2 cellular contexts compared by ENCODE assay signal in genomic region chr11:2898366-2899079, GRCh38.
TF ChIP-seq lines count a peak whose summit lies in the region.

No MANE protein-coding gene starts in this region.

TF ChIP-seq in K562, 482 proteins besides CTCF, POLR2A, EP300 and RAD21 (continues in another document):
- no peak for TF ChIP-seq RBM39 (optimal IDR thresholded peaks at IDR 0.05; ENCODE audit: low read depth, low read length)
- TF ChIP-seq GTF3C2 (IDR thresholded peaks at IDR 0.05; ENCODE audit: borderline replicate concordance, extremely low read depth, insufficient read length): no peak
- TF ChIP-seq HNRNPH1 (optimal IDR thresholded peaks at IDR 0.05; ENCODE audit: low read depth, low read length): no peak
- TF ChIP-seq HMG20A (CRISPR knock-in tag; conservative IDR thresholded peaks at IDR 0.05): no peak
- no peak for TF ChIP-seq ATF1 (CRISPR knock-in tag; IDR thresholded peaks at IDR 0.05)
- TF ChIP-seq ATF1 (tag; IDR thresholded peaks at IDR 0.05): no peak
- TF ChIP-seq TFAP4 (CRISPR knock-in tag; IDR thresholded peaks at IDR 0.05; ENCODE audit: borderline replicate concordance): peak; percentile 90
- TF ChIP-seq MTA2 (IDR thresholded peaks at IDR 0.05; ENCODE audit: low read depth): no peak
- no peak for TF ChIP-seq ZNF644 (tag; IDR thresholded peaks at IDR 0.05; ENCODE audit: low read depth)
- TF ChIP-seq ETV1 (tag; conservative IDR thresholded peaks at IDR 0.05; ENCODE audit: low read depth): peak; percentile 78
- peak; percentile 98 for TF ChIP-seq L3MBTL2 (IDR thresholded peaks at IDR 0.05)
- no peak for TF ChIP-seq HLTF (IDR thresholded peaks at IDR 0.05)
- TF ChIP-seq VEZF1 (CRISPR knock-in tag; IDR thresholded peaks at IDR 0.05): no peak
- no peak for TF ChIP-seq HCFC1 (IDR thresholded peaks at IDR 0.05; ENCODE audit: low read depth, low read length)
- no peak for TF ChIP-seq BACH1 (tag; IDR thresholded peaks at IDR 0.05)
- TF ChIP-seq OTX1 (CRISPR knock-in tag; IDR thresholded peaks at IDR 0.05): no peak
- TF ChIP-seq TEAD1 (CRISPR knock-in tag; IDR thresholded peaks at IDR 0.05): no peak; a peak in 1 of 4 replicates
- 0 out of 2 replicates have a peak, but pooled peaks have one; percentile 9 for TF ChIP-seq TEAD4 (IDR thresholded peaks at IDR 0.05; ENCODE audit: low read length)
- no peak for TF ChIP-seq TEAD4 (CRISPR knock-in tag; IDR thresholded peaks at IDR 0.05; ENCODE audit: borderline replicate concordance)
- TF ChIP-seq MITF (IDR thresholded peaks at IDR 0.05): peak; percentile 66; the same call in 1 of the 2 replicates
- TF ChIP-seq FOXK2 (conservative IDR thresholded peaks at IDR 0.05 in 1 of 2, IDR thresholded peaks at IDR 0.05 in 1 of 2; ENCODE audit: low read depth in 2 of 2): no peak
- TF ChIP-seq ZNF444 (CRISPR knock-in tag; IDR thresholded peaks at IDR 0.05): no peak
- no peak for TF ChIP-seq UBTF (IDR thresholded peaks at IDR 0.05; ENCODE audit: borderline replicate concordance in 1 of 2, low read depth in 2 of 2, low read length in 2 of 2)
- no peak for TF ChIP-seq KDM2B (CRISPR knock-in tag; IDR thresholded peaks at IDR 0.05)
- peak; percentile 66; the same call in 1 of the 2 replicates for TF ChIP-seq TOE1 (IDR thresholded peaks at IDR 0.05; ENCODE audit: borderline replicate concordance)
- no peak for TF ChIP-seq TOE1 (CRISPR knock-in tag; IDR thresholded peaks at IDR 0.05; ENCODE audit: borderline replicate concordance, low read depth)

TF ChIP-seq in HepG2, 621 proteins besides CTCF, POLR2A, EP300 and RAD21:
- TF ChIP-seq ATF4 (CRISPR knock-in tag; IDR thresholded peaks at IDR 0.05) (peak in 1 of 2 experiments; percentile 62; a peak in 1 of 4 replicates), SATB2 (CRISPR knock-in tag; IDR thresholded peaks at IDR 0.05) (no peak), KDM6A (CRISPR knock-in tag; IDR thresholded peaks at IDR 0.05; ENCODE audit: low read depth) (no peak), FOSL2 (CRISPR knock-in tag; IDR thresholded peaks at IDR 0.05) (peak; percentile 83), NR1H2 (CRISPR knock-in tag; IDR thresholded peaks at IDR 0.05; ENCODE audit: borderline replicate concordance, low read depth) (no peak), ZNF800 (CRISPR knock-in tag; IDR thresholded peaks at IDR 0.05) (no peak), ZNF687 (CRISPR knock-in tag; IDR thresholded peaks at IDR 0.05) (peak; percentile 28; the same call in 1 of the 2 replicates), LCORL (IDR thresholded peaks at IDR 0.05) (no peak), LCORL (CRISPR knock-in tag; IDR thresholded peaks at IDR 0.05) (no peak), ZKSCAN8 (CRISPR knock-in tag; IDR thresholded peaks at IDR 0.05; ENCODE audit: borderline replicate concordance) (peak; percentile 75), U2AF1 (optimal IDR thresholded peaks at IDR 0.05; ENCODE audit: low read depth, low read length) (no peak), GATAD1 (CRISPR knock-in tag; IDR thresholded peaks at IDR 0.05) (no peak), FOXO1 (CRISPR knock-in tag; IDR thresholded peaks at IDR 0.05) (no peak), JUN (CRISPR knock-in tag; IDR thresholded peaks at IDR 0.05) (no peak), BHLHE40 (IDR thresholded peaks at IDR 0.05; ENCODE audit: low read length) (peak; percentile 64; the same call in 1 of the 2 replicates), RARA (CRISPR knock-in tag; IDR thresholded peaks at IDR 0.05) (0 out of 2 replicates have a peak, but pooled peaks have one; percentile 14), ZNF431 (CRISPR knock-in tag; IDR thresholded peaks at IDR 0.05; ENCODE audit: borderline replicate concordance, low read depth) (no peak), ZNF616 (CRISPR knock-in tag; IDR thresholded peaks at IDR 0.05; ENCODE audit: low read depth) (no peak), HIVEP1 (CRISPR knock-in tag; IDR thresholded peaks at IDR 0.05) (no peak), ETV5 (CRISPR knock-in tag; IDR thresholded peaks at IDR 0.05; ENCODE audit: borderline replicate concordance) (peak; percentile 31; the same call in 1 of the 2 replicates), ZBTB25 (CRISPR knock-in tag; IDR thresholded peaks at IDR 0.05) (no peak), RELA (CRISPR knock-in tag; IDR thresholded peaks at IDR 0.05) (no peak)
